ENCODE assay signal across 8 cellular contexts in the genomic region with DNA sequence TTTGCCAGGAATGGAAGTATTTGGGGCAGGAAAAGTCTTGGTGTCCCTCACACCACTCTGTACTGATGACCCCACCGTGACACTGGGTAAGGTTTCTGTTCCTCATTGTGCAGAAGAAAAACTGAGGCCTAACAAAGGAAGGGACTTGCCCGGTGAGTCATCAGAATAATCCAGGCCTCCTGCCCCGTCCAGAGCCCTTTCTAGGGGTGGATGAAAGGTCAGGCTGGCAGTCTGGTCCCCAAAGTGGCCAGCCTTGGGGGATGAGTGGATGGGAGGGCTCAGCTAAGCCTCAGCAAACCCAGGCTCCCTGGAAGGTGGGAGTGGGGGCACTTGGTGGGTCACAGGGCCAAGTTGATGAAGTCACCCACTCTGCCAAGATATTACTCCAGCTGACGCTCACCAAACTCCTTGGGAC. TPM values are rescaled to one million over a fixed set of nuclear protein-coding genes. Genes with fewer than 3 reads are reported as not detected.
DNase-seq lines count a peak whose midpoint lies in the region; ATAC-seq and TF ChIP-seq lines count a peak whose summit lies in the region.

No MANE protein-coding gene starts in this region.

- no peak overlapping the region for H3K4me2 ChIP-seq in PC-3 (ENCODE audit: low read length)

- H3F3A ChIP-seq in PC-3 (ENCODE audit: low read length, unreplicated experiment) = no peaks in the 10 kb centered on the region

- no peak overlapping the region for H3K9ac ChIP-seq in PC-3 (ENCODE audit: low read length)

- no peaks in the 10 kb centered on the region for H3K9me3 ChIP-seq in PC-3 (ENCODE audit: low read length)
- no peaks in the 10 kb centered on the region for H3K9me3 ChIP-seq in right atrium auricular region

- H3K27ac ChIP-seq in PC-3 (ENCODE audit: low read length) = no peak overlapping the region
- peak overlapping the region; percentile 29 to 35 for H3K27ac ChIP-seq in right atrium auricular region

- intact Hi-C loops in activated CD4-positive, alpha-beta memory T cell treated with anti-CD3 and anti-CD28 coated beads for 36 hours (cut with micrococcal nuclease) = no loop called here
- intact Hi-C loops in PC-3 (cut with micrococcal nuclease) = no loop called here

- peak overlapping the region; percentile 77 for H3K27ac Mint-ChIP-seq in activated CD4-positive, alpha-beta memory T cell treated with anti-CD3 and anti-CD28 coated beads for 36 hours
- no peak overlapping the region for H3K27ac Mint-ChIP-seq in activated CD4-positive, alpha-beta memory T cell treated with anti-CD3 and anti-CD28 coated beads, Interleukin-2, amount 10 ng/mL, durations not matched to agents 7 days and 5 days

- TF ChIP-seq CTCF in PC-3 (conservative IDR thresholded peaks at IDR 0.05; ENCODE audit: low read depth, low read length) (no peak), right atrium auricular region (IDR thresholded peaks at IDR 0.05) (no peak)

- H3K9me3 Mint-ChIP-seq in activated CD4-positive, alpha-beta memory T cell treated with anti-CD3 and anti-CD28 coated beads for 36 hours = no peaks in the 10 kb centered on the region
- H3K9me3 Mint-ChIP-seq in activated CD4-positive, alpha-beta memory T cell treated with anti-CD3 and anti-CD28 coated beads, Interleukin-2, amount 10 ng/mL, durations not matched to agents 7 days and 5 days = no peaks in the 10 kb centered on the region

- H3K4me3 Mint-ChIP-seq in activated CD4-positive, alpha-beta memory T cell treated with anti-CD3 and anti-CD28 coated beads for 36 hours = no peak overlapping the region
- H3K4me3 Mint-ChIP-seq in activated CD4-positive, alpha-beta memory T cell treated with anti-CD3 and anti-CD28 coated beads, Interleukin-2, amount 10 ng/mL, durations not matched to agents 7 days and 5 days = no peak overlapping the region

- H3K79me2 ChIP-seq in PC-3 (ENCODE audit: low read length) = no peaks in the 10 kb centered on the region

- H4K20me1 ChIP-seq in PC-3 (ENCODE audit: low read length) = no peaks in the 10 kb centered on the region

- no peaks in the 10 kb centered on the region for H3K36me3 ChIP-seq in PC-3 (ENCODE audit: low read depth, low read length)
- no peaks in the 10 kb centered on the region for H3K36me3 ChIP-seq in right atrium auricular region

- H3K4me3 ChIP-seq in PC-3 (ENCODE audit: low read length) = no peak overlapping the region
- H3K4me3 ChIP-seq in right atrium auricular region = no peak overlapping the region

- POLR2A ChIA-PET in activated CD4-positive, alpha-beta memory T cell treated with anti-CD3 and anti-CD28 coated beads for 36 hours (lab: Charles Lee) = no interaction called here
- POLR2A ChIA-PET in activated CD4-positive, alpha-beta memory T cell treated with anti-CD3 and anti-CD28 coated beads, Interleukin-2, amount 10 ng/mL, durations not matched to agents 7 days and 5 days (lab: Charles Lee) = no interaction called here
- POLR2A ChIA-PET in PC-3 (lab: Charles Lee; ENCODE audit: unreplicated experiment) = no interaction called here

- peaks cover 49% of the 10 kb centered on the region for H3K4me1 Mint-ChIP-seq in activated CD4-positive, alpha-beta memory T cell treated with anti-CD3 and anti-CD28 coated beads for 36 hours (ENCODE audit: low read depth)
- peaks cover 37% of the 10 kb centered on the region for H3K4me1 Mint-ChIP-seq in activated CD4-positive, alpha-beta memory T cell treated with anti-CD3 and anti-CD28 coated beads, Interleukin-2, amount 10 ng/mL, durations not matched to agents 7 days and 5 days

- DNase-seq in activated CD4-positive, alpha-beta memory T cell treated with anti-CD3 and anti-CD28 coated beads for 36 hours = peak; percentile 36
- DNase-seq in activated CD4-positive, alpha-beta memory T cell treated with anti-CD3 and anti-CD28 coated beads, Interleukin-2, amount 10 ng/mL, durations not matched to agents 7 days and 5 days = no peak
- peak; percentile 23 for DNase-seq in PC-3
- DNase-seq in right atrium auricular region (ENCODE audit: low spot score) = peak; percentile 69
- no peak for DNase-seq in NCI-H1930 (lab: John Stamatoyannopoulos, UW)
- no peak for DNase-seq in NCI-H1105 treated with DMSO at 0.1 percent for 48 hours (lab: John Stamatoyannopoulos, UW)
- no peak for DNase-seq in iPS-NIHi7 (ENCODE audit: extremely low spot score)

- no peaks in the 10 kb centered on the region for H3K27me3 Mint-ChIP-seq in activated CD4-positive, alpha-beta memory T cell treated with anti-CD3 and anti-CD28 coated beads for 36 hours
- no peaks in the 10 kb centered on the region for H3K27me3 Mint-ChIP-seq in activated CD4-positive, alpha-beta memory T cell treated with anti-CD3 and anti-CD28 coated beads, Interleukin-2, amount 10 ng/mL, durations not matched to agents 7 days and 5 days

- peaks cover 3% of the 10 kb centered on the region for H3K36me3 Mint-ChIP-seq in activated CD4-positive, alpha-beta memory T cell treated with anti-CD3 and anti-CD28 coated beads for 36 hours
- H3K36me3 Mint-ChIP-seq in activated CD4-positive, alpha-beta memory T cell treated with anti-CD3 and anti-CD28 coated beads, Interleukin-2, amount 10 ng/mL, durations not matched to agents 7 days and 5 days (ENCODE audit: low read depth) = peaks cover 3% of the 10 kb centered on the region

- H3K4me1 ChIP-seq in PC-3 (ENCODE audit: insufficient read depth, low read length) (peaks cover 10% of the 10 kb centered on the region), right atrium auricular region (peaks cover 0 to 26% of the 10 kb centered on the region in 2 donors)

- CTCF ChIA-PET in activated CD4-positive, alpha-beta memory T cell treated with anti-CD3 and anti-CD28 coated beads for 36 hours (lab: Charles Lee) = interaction anchor here (1.1 kb wide), 1 partner anchor 25 kb away, joined by 3 read pairs; no protein-coding TSS in a partner anchor
- CTCF ChIA-PET in activated CD4-positive, alpha-beta memory T cell treated with anti-CD3 and anti-CD28 coated beads, Interleukin-2, amount 10 ng/mL, durations not matched to agents 7 days and 5 days (lab: Charles Lee) = interaction anchor here (0.7 to 1.6 kb wide), 2 partner anchors 25 to 1495 kb away, joined by 3 to 4 read pairs; no protein-coding TSS in a partner anchor
- CTCF ChIA-PET in PC-3 (lab: Charles Lee) = no interaction called here

- H3K27me3 ChIP-seq in PC-3 (ENCODE audit: low read length) (no peaks in the 10 kb centered on the region), right atrium auricular region (no peaks in the 10 kb centered on the region)

- ATAC-seq in HG02870 (IDR thresholded peaks at IDR 0.05; ENCODE audit: unreplicated experiment) (peak; percentile 83), PC-3 (peak; percentile 62; the same call in 1 of the 2 replicates)

- H2AFZ ChIP-seq in PC-3 (ENCODE audit: low read length) = no peak overlapping the region

- BruUV-seq in PC-3 (replicated peaks; lab: Mats Ljungman, UMichigan) = no TSS peak

- no peaks in the 10 kb centered on the region for H3K9me2 ChIP-seq in PC-3 (replicated peaks; ENCODE audit: low read length)

RNA-seq across cellular contexts. Expression of gene DNAH1, which starts 2.3 kb away (rescaled TPM):
- 10 to 100 TPM; 13.2 to 13.5 TPM for total RNA-seq in activated CD4-positive, alpha-beta memory T cell treated with anti-CD3 and anti-CD28 coated beads for 36 hours
- total RNA-seq in activated CD4-positive, alpha-beta memory T cell treated with anti-CD3 and anti-CD28 coated beads, Interleukin-2, amount 10 ng/mL, durations not matched to agents 7 days and 5 days = 10 to 100 TPM; 20.7 to 21.8 TPM
- total RNA-seq in PC-3 (2014; rRNA removed) (2.2 and 3.3 TPM in 2 replicates), right atrium auricular region (1 to 10 TPM; 1.5 to 2.5 TPM)

RNA-seq across cellular contexts. Expression of gene GLYCTK, which starts 26.2 kb away (rescaled TPM):
- 10 to 100 TPM; 21.9 to 23.1 TPM for total RNA-seq in activated CD4-positive, alpha-beta memory T cell treated with anti-CD3 and anti-CD28 coated beads for 36 hours
- total RNA-seq in activated CD4-positive, alpha-beta memory T cell treated with anti-CD3 and anti-CD28 coated beads, Interleukin-2, amount 10 ng/mL, durations not matched to agents 7 days and 5 days = 10 to 100 TPM; 33.2 to 35.3 TPM
- 11.3 and 11.7 TPM in 2 replicates for total RNA-seq in PC-3 (2014; rRNA removed)
- total RNA-seq in right atrium auricular region = 1 to 10 TPM; 2.0 to 5.4 TPM

RNA-seq across cellular contexts. Expression of gene WDR82, which starts 35.3 kb away (rescaled TPM):
- 100 to 1,000 TPM; 110 to 111 TPM for total RNA-seq in activated CD4-positive, alpha-beta memory T cell treated with anti-CD3 and anti-CD28 coated beads for 36 hours
- 100 to 1,000 TPM; 131 TPM for total RNA-seq in activated CD4-positive, alpha-beta memory T cell treated with anti-CD3 and anti-CD28 coated beads, Interleukin-2, amount 10 ng/mL, durations not matched to agents 7 days and 5 days
- total RNA-seq in PC-3 (2014; rRNA removed) (56.2 and 56.4 TPM in 2 replicates), right atrium auricular region (10 to 100 TPM; 43.2 to 43.8 TPM)

Comparison
In these comparisons a context has a peak if more than half of its experiments do, and no peak if none do; other contexts are left out.
1. DNase-seq: peak in activated CD4-positive, alpha-beta memory T cell treated with anti-CD3 and anti-CD28 coated beads for 36 hours (single experiment), PC-3 (single experiment) and right atrium auricular region (single experiment); none in activated CD4-positive, alpha-beta memory T cell treated with anti-CD3 and anti-CD28 coated beads, Interleukin-2, amount 10 ng/mL, durations not matched to agents 7 days and 5 days (single experiment), NCI-H1930 (0 of 2), NCI-H1105 treated with DMSO at 0.1 percent for 48 hours (single experiment) and iPS-NIHi7 (single experiment).